Comparison of ENCODE assay signal across 8 cellular contexts in the genomic region with DNA sequence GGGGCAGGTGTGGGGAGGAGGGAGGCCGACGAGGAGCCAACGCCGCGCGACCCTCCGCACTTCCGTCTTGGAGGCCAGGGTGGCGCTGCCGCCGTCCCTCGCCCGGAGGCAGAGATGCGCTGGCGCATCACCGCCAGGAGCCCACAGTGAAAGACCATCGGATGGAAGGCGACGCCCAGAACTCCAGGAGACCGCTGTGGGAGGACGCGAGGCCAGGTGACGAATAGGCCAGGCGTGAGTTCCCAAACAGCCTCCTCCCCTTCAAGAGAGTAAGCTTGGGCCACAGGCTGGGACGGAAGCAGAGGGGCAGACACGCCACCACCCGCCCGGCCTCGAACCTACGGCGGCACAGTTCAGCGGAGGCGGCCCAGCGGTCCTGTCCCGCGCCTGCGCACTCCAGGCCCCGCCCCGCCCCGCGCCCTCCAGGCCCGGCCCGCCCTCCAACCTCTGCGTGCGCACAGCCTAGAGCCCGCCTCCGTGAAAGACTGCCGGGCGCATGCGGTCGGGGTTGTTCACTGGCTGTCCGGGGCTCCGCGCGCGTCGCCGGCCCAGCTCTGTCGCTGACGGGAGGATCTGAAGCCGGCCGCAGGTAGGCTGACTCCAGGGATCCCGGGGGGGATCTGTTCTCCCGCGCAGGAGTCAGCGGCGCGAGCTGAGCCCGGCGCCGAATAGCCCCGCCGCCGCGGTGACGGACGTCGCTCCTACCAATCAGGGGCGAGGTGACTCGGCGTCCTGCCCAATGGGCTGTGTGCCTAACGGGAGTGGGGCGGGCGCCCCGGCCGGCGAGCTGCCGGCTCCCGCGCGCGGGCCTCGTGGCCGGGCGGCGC. TPM values are rescaled to one million over a fixed set of nuclear protein-coding genes. Genes with fewer than 3 reads are reported as not detected.
DNase-seq lines count a peak whose midpoint lies in the region; ATAC-seq and TF ChIP-seq lines count a peak whose summit lies in the region.

A gene with protein sequence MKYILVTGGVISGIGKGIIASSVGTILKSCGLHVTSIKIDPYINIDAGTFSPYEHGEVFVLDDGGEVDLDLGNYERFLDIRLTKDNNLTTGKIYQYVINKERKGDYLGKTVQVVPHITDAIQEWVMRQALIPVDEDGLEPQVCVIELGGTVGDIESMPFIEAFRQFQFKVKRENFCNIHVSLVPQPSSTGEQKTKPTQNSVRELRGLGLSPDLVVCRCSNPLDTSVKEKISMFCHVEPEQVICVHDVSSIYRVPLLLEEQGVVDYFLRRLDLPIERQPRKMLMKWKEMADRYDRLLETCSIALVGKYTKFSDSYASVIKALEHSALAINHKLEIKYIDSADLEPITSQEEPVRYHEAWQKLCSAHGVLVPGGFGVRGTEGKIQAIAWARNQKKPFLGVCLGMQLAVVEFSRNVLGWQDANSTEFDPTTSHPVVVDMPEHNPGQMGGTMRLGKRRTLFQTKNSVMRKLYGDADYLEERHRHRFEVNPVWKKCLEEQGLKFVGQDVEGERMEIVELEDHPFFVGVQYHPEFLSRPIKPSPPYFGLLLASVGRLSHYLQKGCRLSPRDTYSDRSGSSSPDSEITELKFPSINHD (plus strand): TSS at position 456 of the 827 bp plus-strand sequence. CDS start 3,595 bp downstream, outside the sequence.

- peak within 1 kb of the TSS; percentile 67 for H3K4me3 ChIP-seq in epithelial cell of esophagus (ENCODE audit: low read length)
- peak within 1 kb of the TSS; percentile 64 for H3K4me3 ChIP-seq in mononuclear cell (ENCODE audit: low read length)

- peak within 1 kb of the TSS; percentile 91 to 98 (median 97) for H3K4me3 Mint-ChIP-seq in IgD-negative memory B cell

- H3K9me3 ChIP-seq in mononuclear cell (ENCODE audit: low read depth, low read length) = no peaks in the 10 kb centered on the region

- DNase-seq in DMS53 (lab: John Stamatoyannopoulos, UW) (peak; percentile 98), OCI-M1 (lab: John Stamatoyannopoulos, UW) (peak; percentile 96), activated T-cell treated with anti-CD3 and anti-CD28 coated beads for 24 hours (ENCODE audit: low read depth) (peak; percentile 93), epithelial cell of esophagus (ENCODE audit: low read depth) (peak; percentile 93)
- DNase-seq in stimulated activated CD8-positive, alpha-beta memory T cell treated with anti-CD3 and anti-CD28 coated beads, Interleukin-4, amount 100 ng/mL, for 1 hour (ENCODE audit: low read depth in 2 of 2, low spot score in 1 of 2) = peak; percentile 89 to 92

- H3K27ac Mint-ChIP-seq in IgD-negative memory B cell = peak within 1 kb of the TSS; percentile 85 to 95 (median 92)

- ATAC-seq in GM21576 (IDR thresholded peaks at IDR 0.05; ENCODE audit: unreplicated experiment) = peak; percentile 86

- no peaks in the 10 kb centered on the region for H3K9me3 Mint-ChIP-seq in IgD-negative memory B cell

- H3K36me3 Mint-ChIP-seq in IgD-negative memory B cell = peaks cover 2% of the 10 kb centered on the region

- H3K4me1 Mint-ChIP-seq in IgD-negative memory B cell = peaks cover 13 to 18% (median 13%) of the 10 kb centered on the region in 3 donors

- H3K4me1 ChIP-seq in mononuclear cell (ENCODE audit: insufficient read depth, low read length) = peaks cover 24% of the 10 kb centered on the region

- peak; percentile 2 for TF ChIP-seq CTCF in epithelial cell of esophagus (IDR thresholded peaks at IDR 0.05; ENCODE audit: insufficient read depth, low read depth, low read length, missing control alignments)

- H3K27me3 Mint-ChIP-seq in IgD-negative memory B cell = no peaks in the 10 kb centered on the region

- no peaks in the 10 kb centered on the region for H3K27me3 ChIP-seq in mononuclear cell (ENCODE audit: insufficient read depth, low read length)

RNA-seq across cellular contexts. Expression of the gene that starts here (rescaled TPM):
- 17.8 TPM for polyA plus RNA-seq in IgD-negative memory B cell
- 26.1 TPM for total RNA-seq in mononuclear cell

Comparison
In these comparisons a context has a peak if more than half of its experiments do, and no peak if none do; other contexts are left out.
1. Peak in every context shown above with its lines: DNase-seq, ATAC-seq and H3K4me3 ChIP-seq.